In the genomic region with DNA sequence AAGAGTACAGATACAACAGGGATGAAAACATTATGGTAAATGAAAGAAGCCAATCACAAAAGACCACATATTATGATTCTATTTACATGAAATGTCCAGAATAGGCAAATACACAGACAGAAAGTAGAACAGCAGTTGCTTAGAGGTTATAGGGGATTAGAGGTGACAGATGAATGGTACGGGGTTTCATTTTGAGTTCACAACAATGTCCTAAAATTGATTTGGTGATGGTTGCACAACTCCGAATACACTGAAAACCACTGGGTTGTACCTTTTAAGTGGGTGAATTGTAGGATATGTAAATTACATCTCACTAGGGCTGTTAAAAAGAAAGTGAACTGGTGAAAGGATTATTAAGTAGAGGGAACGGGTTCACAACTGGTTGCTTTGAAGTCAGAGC, we compare ENCODE assay signal across 12 cellular contexts.
DNase-seq lines count a peak whose midpoint lies in the region; ATAC-seq lines count a peak whose summit lies in the region.
"Had no signal": no experiment of that assay in that cellular context is flagged by ENCODE, and none has a peak within 500 bp of the region (broad histone marks: within the 10 kb centered on the region; RNA-seq: fewer than 3 reads in every experiment).

No MANE protein-coding gene starts in this region.

- DNase-seq in NCI-H446 treated with DMSO at 0.1 percent for 48 hours (lab: John Stamatoyannopoulos, UW): peak; percentile 5
- DNase-seq in NCI-H446 (lab: John Stamatoyannopoulos, UW): no peak
- DNase-seq in SW480 (ENCODE audit: low spot score): peak; percentile 2
- no peak for DNase-seq in medulla oblongata (ENCODE audit: extremely low spot score)
- no peak for DNase-seq in NCI-H2227 (lab: John Stamatoyannopoulos, UW; ENCODE audit: unreplicated experiment)
- DNase-seq in NCI-H526 treated with DMSO at 0.1 percent for 48 hours (lab: John Stamatoyannopoulos, UW): no peak
- DNase-seq: DMS79 treated with DMSO at 0.1 percent for 48 hours, H9, MM.1S had no signal

- ATAC-seq in GM19467 (IDR thresholded peaks at IDR 0.05; ENCODE audit: unreplicated experiment) (peak; percentile 59), HG02973 (IDR thresholded peaks at IDR 0.05; ENCODE audit: unreplicated experiment) (peak; percentile 86)
- ATAC-seq: WTC11 had no signal

Comparison
In these comparisons a context has a peak if more than half of its experiments do, and no peak if none do; other contexts are left out.
1. DNase-seq: peak in NCI-H446 treated with DMSO at 0.1 percent for 48 hours (single experiment) and SW480 (single experiment); none in NCI-H446 (0 of 2), medulla oblongata (single experiment), NCI-H2227 (single experiment) and NCI-H526 treated with DMSO at 0.1 percent for 48 hours (single experiment).